8 cellular contexts compared by ENCODE assay signal in genomic region chr1:88180449-88181108, GRCh38.
DNase-seq lines count a peak whose midpoint lies in the region; ATAC-seq lines count a peak whose summit lies in the region.

No MANE protein-coding gene starts in this region.

- H2BK120ac ChIP-seq in mesendoderm (ENCODE audit: low read depth, low read length) = no peak overlapping the region

- H3K79me1 ChIP-seq in mesendoderm (ENCODE audit: low read length) = no peaks in the 10 kb centered on the region

- H3K56ac ChIP-seq in mesendoderm (ENCODE audit: low read length) = peak overlapping the region; percentile 40

- H3K4me3 ChIP-seq in mesendoderm (ENCODE audit: low read length) = no peak overlapping the region

- no peaks in the 10 kb centered on the region for H3K27me3 ChIP-seq in mesendoderm (ENCODE audit: insufficient read depth, low read length, poor library complexity)

- no peak overlapping the region for H3K4me3 Mint-ChIP-seq in effector memory CD8-positive, alpha-beta T cell

- H3K4me1 Mint-ChIP-seq in effector memory CD8-positive, alpha-beta T cell (ENCODE audit: low read depth in 2 of 2) = no peaks in the 10 kb centered on the region

- H3K9ac ChIP-seq in mesendoderm (ENCODE audit: low read length) = no peak overlapping the region

- peaks cover 0 to 20% of the 10 kb centered on the region in 2 donors for H3K27me3 Mint-ChIP-seq in effector memory CD8-positive, alpha-beta T cell

- H4K5ac ChIP-seq in mesendoderm (ENCODE audit: low read length) = no peak overlapping the region

- no peak overlapping the region for H3K23ac ChIP-seq in mesendoderm (ENCODE audit: low read length)

- WGBS in mesendoderm (ENCODE audit: extremely low coverage, insufficient coverage, low lambda C conversion rate) = no CpG with 5 or more reads among the region's 8 CpGs

- H2BK15ac ChIP-seq in mesendoderm (replicated peaks; ENCODE audit: low read depth) = no peak overlapping the region

- no peak overlapping the region for H3K18ac ChIP-seq in mesendoderm (ENCODE audit: low read length)

- no peak overlapping the region for H2AK5ac ChIP-seq in mesendoderm (ENCODE audit: low read length)

- H3K27ac Mint-ChIP-seq in effector memory CD8-positive, alpha-beta T cell = no peak overlapping the region

- H2BK5ac ChIP-seq in mesendoderm (ENCODE audit: low read length) = no peak overlapping the region

- no peaks in the 10 kb centered on the region for H3K36me3 Mint-ChIP-seq in effector memory CD8-positive, alpha-beta T cell (ENCODE audit: insufficient read depth)

- H4K8ac ChIP-seq in mesendoderm (ENCODE audit: low read depth, low read length) = no peak overlapping the region

- no peak overlapping the region for H3K4ac ChIP-seq in mesendoderm (ENCODE audit: low read depth, low read length)

- H3K9me3 Mint-ChIP-seq in effector memory CD8-positive, alpha-beta T cell = peaks cover 0 to 2% of the 10 kb centered on the region in 2 donors

- H3K36me3 ChIP-seq in mesendoderm (ENCODE audit: control insufficient read depth, insufficient read depth, low read length) = no peaks in the 10 kb centered on the region

- H3K4me2 ChIP-seq in mesendoderm (ENCODE audit: low read length) = no peak overlapping the region

- H3K27ac ChIP-seq in mesendoderm (ENCODE audit: low read depth, low read length) = no peak overlapping the region

- peak; percentile 95 for ATAC-seq in GM19463 (IDR thresholded peaks at IDR 0.05; ENCODE audit: unreplicated experiment)
- ATAC-seq in HG03520 (IDR thresholded peaks at IDR 0.05; ENCODE audit: unreplicated experiment) = peak; percentile 99
- peak; percentile 66 for ATAC-seq in effector memory CD8-positive, alpha-beta T cell (replicated peaks)

- H3K79me2 ChIP-seq in mesendoderm (ENCODE audit: control insufficient read depth, insufficient read depth, low read length) = no peaks in the 10 kb centered on the region

- H3K4me1 ChIP-seq in mesendoderm (ENCODE audit: control insufficient read depth, low read depth, low read length) = no peaks in the 10 kb centered on the region

- DNase-seq in COR-L47 (lab: John Stamatoyannopoulos, UW) = peak; percentile 72
- peak; percentile 81 to 89 for DNase-seq in NCI-H526 (lab: John Stamatoyannopoulos, UW)
- DNase-seq in activated CD4-positive, alpha-beta T cell treated with anti-CD3 and anti-CD28 coated beads, Interleukin-2, amount 50 U/mL, for 1 hour = peak; percentile 29
- DNase-seq in effector memory CD8-positive, alpha-beta T cell = peak; percentile 7 to 9 (median 7)
- peak; percentile 92 for DNase-seq in mesendoderm
- peak; percentile 72 for DNase-seq in stimulated activated CD8-positive, alpha-beta memory T cell treated with anti-CD3 and anti-CD28 coated beads, Interleukin-4, amount 100 ng/mL, for 48 hours

Comparison
In these comparisons a context has a peak if more than half of its experiments do, and no peak if none do; other contexts are left out.
1. DNase-seq: peak in every context shown above with its lines; median percentile 92 in mesendoderm; 85 in NCI-H526; 72 in COR-L47; 72 in stimulated activated CD8-positive, alpha-beta memory T cell treated with anti-CD3 and anti-CD28 coated beads, Interleukin-4, amount 100 ng/mL, for 48 hours; 29 in activated CD4-positive, alpha-beta T cell treated with anti-CD3 and anti-CD28 coated beads, Interleukin-2, amount 50 U/mL, for 1 hour; 7 in effector memory CD8-positive, alpha-beta T cell.